9 cellular contexts compared by ENCODE assay signal in genomic region chr1:31753623-31754349, GRCh38. TPM values are rescaled to one million over a fixed set of nuclear protein-coding genes. Genes with fewer than 3 reads are reported as not detected.
A peak's percentile ranks its signal among the peaks of the same experiment; 100 is the strongest.
DNase-seq lines count a peak whose midpoint lies in the region; ATAC-seq, FAIRE-seq and TF ChIP-seq lines count a peak whose summit lies in the region.
"Had no signal": no experiment of that assay in that cellular context is flagged by ENCODE, and none has a peak within 500 bp of the region (broad histone marks: within the 10 kb centered on the region; RNA-seq: fewer than 3 reads in every experiment).

No MANE protein-coding gene starts in this region.

- TF ChIP-seq CTCF in mammary epithelial cell (conservative IDR thresholded peaks at IDR 0.05 in 1 of 2, IDR thresholded peaks at IDR 0.05 in 1 of 2; ENCODE audit: extremely low read depth in 1 of 2, insufficient read depth in 1 of 2, low read depth in 1 of 2, low read length in 2 of 2): no peak
- no peak for TF ChIP-seq CTCF in HepG2 (CRISPR knock-in tag; IDR thresholded peaks at IDR 0.05)
- TF ChIP-seq CTCF in omental fat pad (IDR thresholded peaks at IDR 0.05): no peak
- no peak for TF ChIP-seq CTCF in WERI-Rb-1 (IDR thresholded peaks at IDR 0.05; ENCODE audit: low read depth, low read length)

- TF ChIP-seq EP300 in HepG2 (IDR thresholded peaks at IDR 0.05; ENCODE audit: low read depth in 2 of 2, low read length in 2 of 2) (no peak), HepG2 (CRISPR knock-in tag; IDR thresholded peaks at IDR 0.05; ENCODE audit: borderline replicate concordance) (no peak)

- TF ChIP-seq POLR2A in HepG2 (IDR thresholded peaks at IDR 0.05; ENCODE audit: insufficient read depth in 1 of 2, low read depth in 2 of 2, low read length in 2 of 2): no peak

- intact Hi-C loops in mammary epithelial cell (cut with micrococcal nuclease): no loop called here
- intact Hi-C loops in HepG2 (cut with micrococcal nuclease; ENCODE audit: unreplicated experiment): no loop called here

- ATAC-seq in HepG2 (no peak), omental fat pad (ENCODE audit: low FRiP score) (no peak)

- no peak for TF ChIP-seq RAD21 in HepG2 (CRISPR knock-in tag; IDR thresholded peaks at IDR 0.05)

- H3K4me1 ChIP-seq in mammary epithelial cell (ENCODE audit: insufficient read depth, low read length) (peaks cover 30% of the 10 kb centered on the region), HepG2 (ENCODE audit: insufficient read depth, low read length) (0 out of 2 replicates have a peak, but pooled peaks cover 8% of the 10 kb centered on the region)

- in situ Hi-C loops in mammary epithelial cell (cut with MboI; ENCODE audit: low sequenced_read_pairs in 2 of 2) (no loop called here), HepG2 (cut with HindIII; ENCODE audit: extremely low pct_ligation_motif_present, low pct_unique_long_range_greater_than_20kb) (no loop called here)

- H3K9me3 ChIP-seq in mammary epithelial cell (replicated peaks; ENCODE audit: insufficient read depth, low read length) (no peaks in the 10 kb centered on the region), HepG2 (ENCODE audit: low read length) (no peaks in the 10 kb centered on the region), WERI-Rb-1 (ENCODE audit: severe bottlenecking) (no peaks in the 10 kb centered on the region)

- no peaks in the 10 kb centered on the region for H4K20me1 ChIP-seq in mammary epithelial cell (ENCODE audit: insufficient read depth, low read length)
- no peaks in the 10 kb centered on the region for H4K20me1 ChIP-seq in HepG2 (ENCODE audit: insufficient read depth, low read length)

- H2AFZ ChIP-seq in mammary epithelial cell (ENCODE audit: low read depth, low read length): peak overlapping the region; percentile 35
- no peak overlapping the region for H2AFZ ChIP-seq in HepG2 (ENCODE audit: low read length)

- no peaks in the 10 kb centered on the region for H3K27me3 ChIP-seq in mammary epithelial cell (ENCODE audit: insufficient read depth, low read length)
- H3K27me3 ChIP-seq in HepG2 (ENCODE audit: control insufficient read depth in 1 of 2, insufficient read depth in 2 of 2, low read length in 2 of 2): peaks cover 9 to 66% of the 10 kb centered on the region in 2 experiments
- H3K27me3 ChIP-seq in WERI-Rb-1 (ENCODE audit: insufficient read depth, low read depth, severe bottlenecking): no peaks in the 10 kb centered on the region

- dilution Hi-C loops in mammary epithelial cell (cut with HindIII; ENCODE audit: low sequenced_read_pairs): no loop called here

- H3K36me3 ChIP-seq in mammary epithelial cell (ENCODE audit: insufficient read depth, low read length) (no peaks in the 10 kb centered on the region), HepG2 (replicated peaks in 1 of 2; ENCODE audit: control insufficient read depth in 1 of 2, insufficient read depth in 2 of 2, low read length in 2 of 2) (no peaks in the 10 kb centered on the region), WERI-Rb-1 (peaks cover 15% of the 10 kb centered on the region)

- no peaks in the 10 kb centered on the region for H3K79me2 ChIP-seq in mammary epithelial cell (ENCODE audit: insufficient read depth, low read length)
- H3K79me2 ChIP-seq in HepG2 (ENCODE audit: insufficient read depth, low read length): no peaks in the 10 kb centered on the region

- POLR2A ChIA-PET in HepG2 (lab: Yijun Ruan, JAX): no interaction called here

- CTCF ChIA-PET in mammary epithelial cell (lab: Charles Lee; ENCODE audit: low non-redundant PET): interaction anchor here (0.5 to 0.6 kb wide), 2 partner anchors 8 to 256 kb away, joined by 10 to 15 read pairs; no protein-coding TSS in a partner anchor
- CTCF ChIA-PET in HepG2 (lab: Yijun Ruan, JAX; ENCODE audit: low intra/inter-chr PET ratio, low total read pairs): no interaction called here

- peak overlapping the region; percentile 21 for H3K4me2 ChIP-seq in mammary epithelial cell (ENCODE audit: insufficient read depth, low read depth, low read length)
- H3K4me2 ChIP-seq in HepG2 (ENCODE audit: low read depth, low read length): no peak overlapping the region

- H3K9ac ChIP-seq in mammary epithelial cell (ENCODE audit: insufficient read depth, low read length): no peak overlapping the region
- H3K9ac ChIP-seq in HepG2 (ENCODE audit: insufficient read depth, low read depth, low read length): no peak overlapping the region

- H3K27ac ChIP-seq in mammary epithelial cell (ENCODE audit: insufficient read depth, low read depth, low read length): no peak overlapping the region
- H3K27ac ChIP-seq in HepG2 (ENCODE audit: extremely low read length, insufficient read depth, low read length): no peak overlapping the region
- H3K27ac ChIP-seq in WERI-Rb-1: no peak overlapping the region

- peak; percentile 67 for DNase-seq in AG08396 (ENCODE audit: low spot score)
- DNase-seq in NCI-H1105 (lab: John Stamatoyannopoulos, UW): peak; percentile 96
- no peak for DNase-seq in mammary epithelial cell
- DNase-seq in HepG2 (ENCODE audit: low spot score): no peak
- DNase-seq in iPS-NIHi11 (ENCODE audit: low spot score): no peak
- no peak for DNase-seq in T1000 (lab: John Stamatoyannopoulos, UW)
- no peak for DNase-seq in omental fat pad (ENCODE audit: low spot score)
- no peak for DNase-seq in WERI-Rb-1
- DNase-seq: stimulated activated CD8-positive, alpha-beta memory T cell treated with anti-CD3 and anti-CD28 coated beads, Interleukin-4, amount 100 ng/mL, for 48 hours had no signal

- no peak for FAIRE-seq in HepG2 (lab: Jason Lieb, UNC)

- BruUV-seq in mammary epithelial cell (replicated peaks; lab: Mats Ljungman, UMichigan) (no TSS peak), HepG2 (replicated peaks; lab: Mats Ljungman, UMichigan) (no TSS peak)

- WGBS in mammary epithelial cell (ENCODE audit: low coverage, missing lambda C conversion rate): 41% methylated on average over 10 of the region's 10 CpGs
- 21% methylated on average over 4 of the region's 10 CpGs for WGBS in HepG2 (ENCODE audit: low lambda C conversion rate)

- H3K4me3 ChIP-seq in mammary epithelial cell (replicated peaks in 1 of 3; ENCODE audit: insufficient read depth in 1 of 3, low read depth in 2 of 3, low read length in 3 of 3): no peak overlapping the region
- no peak overlapping the region for H3K4me3 ChIP-seq in HepG2 (replicated peaks in 1 of 3; ENCODE audit: insufficient read depth in 1 of 3, low read depth in 2 of 3, low read length in 3 of 3)
- H3K4me3 ChIP-seq in WERI-Rb-1 (ENCODE audit: low read depth, low read length): no peak overlapping the region

RNA-seq across cellular contexts. Expression of gene ADGRB2, which starts 10.4 kb away (rescaled TPM):
- total RNA-seq in mammary epithelial cell (1 to 10 TPM in 1 of 2 donors, under 1 TPM in 1; 0.83 to 3.8 TPM), HepG2 (2016; rRNA removed; fragmentation: Illumina TruSeq; extraction: Trizol) (0.09 TPM in 1 of 2 replicates, not detected in the other), omental fat pad (1 to 10 TPM in 3 of 4 donors, under 1 TPM in 1; 0.79 to 7.5 (median 3.3) TPM)
- polyA plus RNA-seq in mammary epithelial cell (1.3 TPM), HepG2 (2011; rRNA removed) (0.03 TPM in 1 of 2 replicates, not detected in the other)
- 0.83 TPM for polyA minus RNA-seq in mammary epithelial cell
- total RNA-seq in HepG2 (2016; cell fraction: cytosol; rRNA removed; fragmentation: Illumina TruSeq; extraction: Trizol; ENCODE audit: low read depth): not detected in 2 replicates
- total RNA-seq in HepG2 (2016; cell fraction: insoluble cytoplasmic fraction; rRNA removed; fragmentation: Illumina TruSeq; extraction: Trizol): 0.04 TPM in 1 of 2 replicates, not detected in the other
- not detected in 2 replicates for total RNA-seq in HepG2 (2016; cell fraction: membrane; rRNA removed; fragmentation: Illumina TruSeq; extraction: Trizol)
- 0.09 TPM in 1 of 2 replicates, not detected in the other for total RNA-seq in HepG2 (2016; cell fraction: nucleus; rRNA removed; fragmentation: Illumina TruSeq; extraction: Trizol)
- 0.04 TPM in 1 of 2 replicates, not detected in the other for polyA plus RNA-seq in HepG2 (2011; cell fraction: cytosol; rRNA removed)
- polyA plus RNA-seq in HepG2 (2011; cell fraction: nucleus; rRNA removed): 0.14 and 0.31 TPM in 2 replicates
- 0.07 TPM in 1 of 2 replicates, not detected in the other for polyA plus RNA-seq in HepG2 (2012)
- polyA plus RNA-seq in HepG2 (2016; cell fraction: cytosol; fragmentation: Illumina TruSeq; extraction: Trizol; ENCODE audit: low read depth): not detected in 2 replicates
- polyA plus RNA-seq in HepG2 (2016; cell fraction: insoluble cytoplasmic fraction; fragmentation: Illumina TruSeq; extraction: Trizol; ENCODE audit: low read depth): not detected in 2 replicates
- polyA plus RNA-seq in HepG2 (2016; cell fraction: membrane; fragmentation: Illumina TruSeq; extraction: Trizol; ENCODE audit: low read depth): not detected in 2 replicates
- polyA plus RNA-seq in HepG2 (2016; cell fraction: nucleus; fragmentation: Illumina TruSeq; extraction: Trizol; ENCODE audit: insufficient read depth, low read depth): 0.29 TPM in 1 of 2 replicates, not detected in the other
- polyA minus RNA-seq in HepG2 (2011; rRNA and poly(A)+ RNA removed; ENCODE audit: low replicate concordance): 2.1 TPM in 1 of 2 replicates, not detected in the other
- not detected in 2 replicates for polyA minus RNA-seq in HepG2 (2011; cell fraction: cytosol; rRNA and poly(A)+ RNA removed)
- not detected in 2 replicates for polyA minus RNA-seq in HepG2 (2011; cell fraction: nucleus; rRNA and poly(A)+ RNA removed)

RNA-seq across cellular contexts. Expression of gene COL16A1, which starts 50.0 kb away (rescaled TPM):
- 100 to 1,000 TPM; 121 to 146 TPM for total RNA-seq in mammary epithelial cell
- polyA plus RNA-seq in mammary epithelial cell: 32.8 TPM
- polyA minus RNA-seq in mammary epithelial cell: 57.1 TPM
- total RNA-seq in HepG2 (2016; rRNA removed; fragmentation: Illumina TruSeq; extraction: Trizol): 2.0 and 12.2 TPM in 2 replicates
- 0.61 and 0.62 TPM in 2 replicates for total RNA-seq in HepG2 (2016; cell fraction: cytosol; rRNA removed; fragmentation: Illumina TruSeq; extraction: Trizol; ENCODE audit: low read depth)
- 2.0 and 13.0 TPM in 2 replicates for total RNA-seq in HepG2 (2016; cell fraction: insoluble cytoplasmic fraction; rRNA removed; fragmentation: Illumina TruSeq; extraction: Trizol)
- 0.76 and 1.1 TPM in 2 replicates for total RNA-seq in HepG2 (2016; cell fraction: membrane; rRNA removed; fragmentation: Illumina TruSeq; extraction: Trizol)
- total RNA-seq in HepG2 (2016; cell fraction: nucleus; rRNA removed; fragmentation: Illumina TruSeq; extraction: Trizol): 18.2 and 22.6 TPM in 2 replicates
- 4.3 and 5.1 TPM in 2 replicates for polyA plus RNA-seq in HepG2 (2011; rRNA removed)
- polyA plus RNA-seq in HepG2 (2011; cell fraction: cytosol; rRNA removed): 0.54 and 0.85 TPM in 2 replicates
- 61.1 and 62.0 TPM in 2 replicates for polyA plus RNA-seq in HepG2 (2011; cell fraction: nucleus; rRNA removed)
- polyA plus RNA-seq in HepG2 (2012): 4.7 and 5.1 TPM in 2 replicates
- polyA plus RNA-seq in HepG2 (2016; cell fraction: cytosol; fragmentation: Illumina TruSeq; extraction: Trizol; ENCODE audit: low read depth): 0.29 and 0.41 TPM in 2 replicates
- polyA plus RNA-seq in HepG2 (2016; cell fraction: insoluble cytoplasmic fraction; fragmentation: Illumina TruSeq; extraction: Trizol; ENCODE audit: low read depth): 1.5 and 2.3 TPM in 2 replicates
- polyA plus RNA-seq in HepG2 (2016; cell fraction: membrane; fragmentation: Illumina TruSeq; extraction: Trizol; ENCODE audit: low read depth): 0.43 and 0.78 TPM in 2 replicates
- 57.7 and 64.7 TPM in 2 replicates for polyA plus RNA-seq in HepG2 (2016; cell fraction: nucleus; fragmentation: Illumina TruSeq; extraction: Trizol; ENCODE audit: insufficient read depth, low read depth)
- polyA minus RNA-seq in HepG2 (2011; rRNA and poly(A)+ RNA removed; ENCODE audit: low replicate concordance): 1.4 and 4.1 TPM in 2 replicates
- polyA minus RNA-seq in HepG2 (2011; cell fraction: cytosol; rRNA and poly(A)+ RNA removed): 0.69 and 1.6 TPM in 2 replicates
- 6.8 and 10.1 TPM in 2 replicates for polyA minus RNA-seq in HepG2 (2011; cell fraction: nucleus; rRNA and poly(A)+ RNA removed)
- 10 to 100 TPM; 17.4 to 69.2 (median 21.7) TPM for total RNA-seq in omental fat pad

Comparison
In these comparisons a context has a peak if more than half of its experiments do, and no peak if none do; other contexts are left out.
1. DNase-seq: peak in AG08396 (single experiment) and NCI-H1105 (single experiment); none in mammary epithelial cell (single experiment), HepG2 (single experiment), iPS-NIHi11 (single experiment), T1000 (single experiment), omental fat pad (single experiment) and WERI-Rb-1 (single experiment).